In the genomic region with DNA sequence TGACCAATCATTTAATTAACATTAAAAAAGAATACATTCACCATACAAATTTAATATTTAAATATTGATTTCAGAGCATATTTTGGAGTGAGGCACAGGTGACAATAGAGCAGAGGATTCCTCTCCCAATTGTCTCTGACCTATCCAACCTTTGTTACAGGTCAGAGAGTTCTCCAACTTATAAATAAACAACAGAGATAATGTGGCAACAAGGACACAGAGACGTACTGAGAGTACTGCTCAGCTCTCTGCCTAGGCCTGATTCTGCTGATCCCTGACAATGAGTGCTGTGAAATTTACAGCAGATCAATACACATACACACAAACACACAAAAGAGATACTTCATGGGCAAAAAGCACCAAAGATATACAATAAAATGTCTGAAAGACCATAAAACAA, we compare ENCODE assay signal across 19 cellular contexts. TPM values are rescaled to one million over a fixed set of nuclear protein-coding genes. Genes with fewer than 3 reads are reported as not detected.
DNase-seq lines count a peak whose midpoint lies in the region; ATAC-seq and TF ChIP-seq lines count a peak whose summit lies in the region.
"Had no signal": no experiment of that assay in that cellular context is flagged by ENCODE, and none has a peak within 500 bp of the region (broad histone marks: within the 10 kb centered on the region; RNA-seq: fewer than 3 reads in every experiment).

No MANE protein-coding gene starts in this region.

- H3K4me3 ChIP-seq in heart right ventricle (no peak overlapping the region), psoas muscle (no peak overlapping the region), transverse colon (no peak overlapping the region)
- H3K4me3 ChIP-seq: GM23338, MG63 had no signal

- DNase-seq in heart right ventricle (no peak), cardiac septum (ENCODE audit: low spot score) (no peak), left ventricle myocardium superior (no peak), psoas muscle (no peak), C1 segment of cervical spinal cord (lab: John Stamatoyannopoulos, UW) (no peak), transverse colon (no peak)
- no peak for DNase-seq in activated CD4-positive, alpha-beta T cell treated with anti-CD3 and anti-CD28 coated beads, Interleukin-2, amount 10 ng/mL, durations not matched to agents 24 days and 14 days
- DNase-seq: DND-41, HCEC 1CT, IMR-90, Kasumi-1, MG63, NCI-H1048, NCI-H1436, NCI-H1930, NCI-H526 had no signal

- no peaks in the 10 kb centered on the region for H3K27me3 ChIP-seq in heart right ventricle
- no peaks in the 10 kb centered on the region for H3K27me3 ChIP-seq in psoas muscle (ENCODE audit: insufficient read depth in 3 of 3, low read length in 2 of 3)
- no peaks in the 10 kb centered on the region for H3K27me3 ChIP-seq in transverse colon
- H3K27me3 ChIP-seq: BLaER1 treated with 17β-estradiol and CSF1 and Interleukin-3, amounts not matched to agents 10 nM and 100 nM; MG63 had no signal

- peaks cover 6% of the 10 kb centered on the region for H3K4me1 Mint-ChIP-seq in activated CD4-positive, alpha-beta T cell treated with anti-CD3 and anti-CD28 coated beads, Interleukin-2, amount 10 ng/mL, durations not matched to agents 24 days and 14 days
- H3K4me1 Mint-ChIP-seq: GM23338 had no signal

- no peak for TF ChIP-seq EP300 in transverse colon (IDR thresholded peaks at IDR 0.05; ENCODE audit: low read depth)

- no peaks in the 10 kb centered on the region for H3K27me3 Mint-ChIP-seq in activated CD4-positive, alpha-beta T cell treated with anti-CD3 and anti-CD28 coated beads, Interleukin-2, amount 10 ng/mL, durations not matched to agents 24 days and 14 days

- intact Hi-C loops in heart right ventricle (cut with DNase I) (loop anchor here in 1 of 10 donors (10.0 kb wide), 1 partner anchor 61 kb away; a partner anchor contains a TSS), cardiac septum (cut with DNase I) (no loop called here), left ventricle myocardium superior (cut with micrococcal nuclease) (no loop called here), psoas muscle (cut with DNase I) (no loop called here), transverse colon (cut with DNase I; ENCODE audit: low total_unique reads) (no loop called here)
- intact Hi-C loops in activated CD4-positive, alpha-beta T cell treated with anti-CD3 and anti-CD28 coated beads, Interleukin-2, amount 10 ng/mL, durations not matched to agents 24 days and 14 days (cut with micrococcal nuclease), result no loop called here

- ATAC-seq in heart right ventricle (peak in 4 of 8 donors; percentile 65 to 89 (median 68)), left ventricle myocardium superior (peak; percentile 91), psoas muscle (peak in 3 of 4 donors; percentile 56 to 72 (median 67))
- ATAC-seq: GM23338 had no signal

- in situ Hi-C loops in transverse colon (cut with MboI; ENCODE audit: low pct_ligation_motif_present in 1 of 4, low pct_unique_long_range_greater_than_20kb in 1 of 4, low sequenced_read_pairs in 3 of 4), result no loop called here

- H3K27ac ChIP-seq in heart right ventricle (peak overlapping the region in 9 of 10 donors; percentile 21 to 74 (median 47)), psoas muscle (peak overlapping the region; percentile 61), transverse colon (no peak overlapping the region)
- H3K27ac ChIP-seq: HL-60 had no signal

- no peak for TF ChIP-seq POLR2A in transverse colon (IDR thresholded peaks at IDR 0.05)

- H3K9me3 Mint-ChIP-seq in activated CD4-positive, alpha-beta T cell treated with anti-CD3 and anti-CD28 coated beads, Interleukin-2, amount 10 ng/mL, durations not matched to agents 24 days and 14 days, result no peaks in the 10 kb centered on the region
- H3K9me3 Mint-ChIP-seq: GM23338 had no signal

- 50 to 63% methylated on average over 1 of the region's 1 CpG for WGBS in heart right ventricle, 2 donors
- 46 to 71% (median 70%) methylated on average over 1 of the region's 1 CpG for WGBS in psoas muscle, 3 donors
- 89% methylated on average over 1 of the region's 1 CpG; no CpG with 5 or more reads in 1 of the 2 donors for WGBS in transverse colon (ENCODE audit: low coverage in 1 of 2), 2 donors

- peaks cover 0 to 27% (median 0%) of the 10 kb centered on the region in 9 donors for H3K4me1 ChIP-seq in heart right ventricle
- peaks cover 2% of the 10 kb centered on the region for H3K4me1 ChIP-seq in psoas muscle
- no peaks in the 10 kb centered on the region for H3K4me1 ChIP-seq in transverse colon

- H3K27ac Mint-ChIP-seq in activated CD4-positive, alpha-beta T cell treated with anti-CD3 and anti-CD28 coated beads, Interleukin-2, amount 10 ng/mL, durations not matched to agents 24 days and 14 days, result no peak overlapping the region
- H3K27ac Mint-ChIP-seq: GM23338 had no signal

- no peak for TF ChIP-seq CTCF in heart right ventricle (IDR thresholded peaks at IDR 0.05)
- no peak for TF ChIP-seq CTCF in psoas muscle (IDR thresholded peaks at IDR 0.05)
- TF ChIP-seq CTCF in transverse colon (IDR thresholded peaks at IDR 0.05), result no peak

- H3K36me3 ChIP-seq in heart right ventricle (peaks cover 0 to 80% (median 37%) of the 10 kb centered on the region in 9 donors), psoas muscle (ENCODE audit: insufficient read depth in 1 of 2, low read depth in 1 of 2) (peaks cover 3 to 75% of the 10 kb centered on the region in 2 donors), transverse colon (peaks cover 0 to 47% (median 20%) of the 10 kb centered on the region in 4 donors)

- H3K9me3 ChIP-seq in heart right ventricle (no peaks in the 10 kb centered on the region), psoas muscle (no peaks in the 10 kb centered on the region), transverse colon (no peaks in the 10 kb centered on the region)
- H3K9me3 ChIP-seq: BLaER1 treated with 17β-estradiol and CSF1 and Interleukin-3, amounts not matched to agents 10 nM and 100 nM; MG63 had no signal

- H3K36me3 Mint-ChIP-seq in activated CD4-positive, alpha-beta T cell treated with anti-CD3 and anti-CD28 coated beads, Interleukin-2, amount 10 ng/mL, durations not matched to agents 24 days and 14 days (ENCODE audit: low read depth), result peaks cover 49% of the 10 kb centered on the region

- H3K4me3 Mint-ChIP-seq in activated CD4-positive, alpha-beta T cell treated with anti-CD3 and anti-CD28 coated beads, Interleukin-2, amount 10 ng/mL, durations not matched to agents 24 days and 14 days, result no peak overlapping the region
- H3K4me3 Mint-ChIP-seq: GM23338 had no signal

RNA-seq across cellular contexts. Expression of a gene that starts 18.3 kb away (rescaled TPM):
- 1 to 10 TPM; 2.4 to 4.2 (median 3.4) TPM for total RNA-seq in heart right ventricle
- 10 to 100 TPM in 1 of 2 donors, 1 to 10 TPM in 1; 1.8 to 15.1 TPM for polyA plus RNA-seq in heart right ventricle
- 5.2 TPM for total RNA-seq in cardiac septum
- total RNA-seq in left ventricle myocardium superior, result 3.2 TPM
- 1 to 10 TPM; 1.4 to 3.6 (median 2.9) TPM for total RNA-seq in psoas muscle
- polyA plus RNA-seq in psoas muscle, result 1 to 10 TPM; 2.1 to 2.3 (median 2.2) TPM
- 10.1 and 13.9 TPM in 2 replicates for total RNA-seq in activated CD4-positive, alpha-beta T cell treated with anti-CD3 and anti-CD28 coated beads, Interleukin-2, amount 10 ng/mL, durations not matched to agents 24 days and 14 days
- 10 to 100 TPM in 1 of 4 donors, 1 to 10 TPM in 2, not detected in 1; 8.0 to 12.7 (median 8.6) TPM for total RNA-seq in transverse colon

RNA-seq across cellular contexts. Expression of a gene that starts 27.9 kb away (rescaled TPM):
- total RNA-seq in heart right ventricle (10 to 100 TPM; 44.5 to 59.7 (median 51.5) TPM), cardiac septum (55.1 TPM), left ventricle myocardium superior (50.5 TPM), psoas muscle (10 to 100 TPM; 44.8 to 60.2 (median 52.0) TPM), transverse colon (100 to 1,000 TPM in 2 of 4 donors, 10 to 100 TPM in 2; 46.7 to 104 (median 80.2) TPM)
- polyA plus RNA-seq in heart right ventricle (10 to 100 TPM; 33.4 to 34.6 TPM), psoas muscle (10 to 100 TPM; 28.8 to 60.5 (median 56.2) TPM)
- total RNA-seq in activated CD4-positive, alpha-beta T cell treated with anti-CD3 and anti-CD28 coated beads, Interleukin-2, amount 10 ng/mL, durations not matched to agents 24 days and 14 days, result 106 TPM in 2 replicates

Comparison
In these comparisons a context has a peak if more than half of its experiments do, and no peak if none do; other contexts are left out.
1. H3K27ac ChIP-seq: peak in heart right ventricle (9 of 10) and psoas muscle (single experiment); none in transverse colon (0 of 4).